8 cellular contexts compared by ENCODE assay signal in the genomic region with DNA sequence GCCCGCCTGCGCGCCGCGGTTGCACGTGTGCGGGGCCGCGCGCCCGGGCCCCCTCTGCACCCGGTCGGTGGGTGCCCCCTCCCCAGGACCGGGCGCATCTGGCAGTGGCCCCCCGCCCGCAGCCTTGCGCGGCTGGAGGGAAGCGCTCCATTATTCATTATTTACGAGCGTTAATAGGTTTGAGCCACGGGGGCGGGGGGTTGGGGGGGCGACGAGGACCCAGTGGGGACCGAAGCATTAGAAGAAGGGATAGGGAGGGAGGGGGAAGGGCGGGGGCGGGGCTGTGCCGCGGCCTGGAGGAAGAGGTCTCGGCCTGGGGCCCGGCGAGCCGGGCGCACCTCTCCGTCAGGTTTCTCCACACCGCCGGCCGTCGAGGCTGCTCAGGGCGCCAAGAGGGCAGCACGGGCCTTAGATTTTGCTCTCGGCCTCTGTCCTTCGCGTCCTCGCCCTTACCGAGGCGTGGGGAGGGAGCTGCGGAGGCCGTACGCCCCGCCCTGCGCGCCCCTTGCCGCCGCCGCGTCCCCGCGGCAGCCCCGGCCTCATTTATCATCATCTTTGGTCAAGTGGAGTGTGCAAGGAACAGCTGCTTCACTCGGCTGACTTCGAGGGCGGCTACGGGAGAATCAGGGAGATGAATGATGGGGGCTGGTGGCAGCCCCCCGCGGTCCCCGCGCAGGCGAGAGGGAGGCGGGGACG. TPM values are rescaled to one million over a fixed set of nuclear protein-coding genes. Genes with fewer than 3 reads are reported as not detected.
DNase-seq lines count a peak whose midpoint lies in the region; ATAC-seq lines count a peak whose summit lies in the region.

No MANE protein-coding gene starts in this region.

- H3K9me3 Mint-ChIP-seq in stimulated activated effector memory CD8-positive, alpha-beta T cell treated with anti-CD3 and anti-CD28 coated beads, Interleukin-12 subunit alpha, Interleukin-12 subunit beta, amount 100 ng/mL, for 72 hours = no peaks in the 10 kb centered on the region

- DNase-seq in NCI-H1436 (lab: John Stamatoyannopoulos, UW) = peak; percentile 77
- DNase-seq in NCI-H1436 treated with DMSO at 0.1 percent for 48 hours (lab: John Stamatoyannopoulos, UW) = no peak
- DNase-seq in KBM-7 = peak; percentile 28
- DNase-seq in adipocyte (ENCODE audit: low read depth) = peak; percentile 30
- peak in 1 of 2 donors; percentile 64 for DNase-seq in stimulated activated effector memory CD8-positive, alpha-beta T cell treated with anti-CD3 and anti-CD28 coated beads, Interleukin-12 subunit alpha, Interleukin-12 subunit beta, amount 100 ng/mL, for 72 hours (ENCODE audit: low spot score in 2 of 2)
- no peak for DNase-seq in T1000 (lab: John Stamatoyannopoulos, UW)
- no peak for DNase-seq in sciatic nerve (ENCODE audit: low spot score)

- H3K36me3 Mint-ChIP-seq in stimulated activated effector memory CD8-positive, alpha-beta T cell treated with anti-CD3 and anti-CD28 coated beads, Interleukin-12 subunit alpha, Interleukin-12 subunit beta, amount 100 ng/mL, for 72 hours = no peaks in the 10 kb centered on the region

- no peaks in the 10 kb centered on the region for H3K27me3 ChIP-seq in adipocyte (replicated peaks; ENCODE audit: control insufficient read depth, insufficient read depth, low read length)

- in situ Hi-C loops in KBM-7 (cut with MboI; ENCODE audit: low pct_unique_long_range_greater_than_20kb, low sequenced_read_pairs) = no loop called here

- H3K9me3 ChIP-seq in adipocyte (ENCODE audit: control insufficient read depth, low read length) = no peaks in the 10 kb centered on the region
- H3K9me3 ChIP-seq in iPS-18c (ENCODE audit: control insufficient read depth, insufficient read depth, low read length) = no peaks in the 10 kb centered on the region

- peaks cover 36% of the 10 kb centered on the region for H3K4me1 Mint-ChIP-seq in stimulated activated effector memory CD8-positive, alpha-beta T cell treated with anti-CD3 and anti-CD28 coated beads, Interleukin-12 subunit alpha, Interleukin-12 subunit beta, amount 100 ng/mL, for 72 hours

- H3K4me1 ChIP-seq in adipocyte (ENCODE audit: control insufficient read depth, insufficient read depth, low read length) = peaks cover 35% of the 10 kb centered on the region

- no peak overlapping the region for H3K27ac Mint-ChIP-seq in stimulated activated effector memory CD8-positive, alpha-beta T cell treated with anti-CD3 and anti-CD28 coated beads, Interleukin-12 subunit alpha, Interleukin-12 subunit beta, amount 100 ng/mL, for 72 hours

- peak overlapping the region; percentile 70 for H3K4me3 ChIP-seq in adipocyte (ENCODE audit: low read length)
- H3K4me3 ChIP-seq in iPS-18c (ENCODE audit: insufficient read depth, low read depth, low read length) = peak overlapping the region; percentile 71

- peak; percentile 17 for ATAC-seq in stimulated activated effector memory CD8-positive, alpha-beta T cell treated with anti-CD3 and anti-CD28 coated beads, Interleukin-12 subunit alpha, Interleukin-12 subunit beta, amount 100 ng/mL, for 72 hours
- no peak for ATAC-seq in sciatic nerve

- intact Hi-C loops in sciatic nerve (cut with DNase I) = loop anchor here (10.0 kb wide), 2 partner anchors 48 to 72 kb away; no protein-coding TSS in a partner anchor

- no peaks in the 10 kb centered on the region for H3K36me3 ChIP-seq in adipocyte (ENCODE audit: control insufficient read depth, insufficient read depth, low read length, severe bottlenecking)

- peak overlapping the region; percentile 64 for H3K4me3 Mint-ChIP-seq in stimulated activated effector memory CD8-positive, alpha-beta T cell treated with anti-CD3 and anti-CD28 coated beads, Interleukin-12 subunit alpha, Interleukin-12 subunit beta, amount 100 ng/mL, for 72 hours

- H3K9ac ChIP-seq in adipocyte (ENCODE audit: low read length) = no peak overlapping the region

RNA-seq across cellular contexts. Expression of a gene that starts 54.2 kb away (rescaled TPM):
- total RNA-seq in sciatic nerve = 257 TPM

Comparison
In these comparisons a context has a peak if more than half of its experiments do, and no peak if none do; other contexts are left out.
1. DNase-seq: peak in NCI-H1436 (single experiment), KBM-7 (single experiment) and adipocyte (single experiment); none in NCI-H1436 treated with DMSO at 0.1 percent for 48 hours (single experiment), T1000 (single experiment) and sciatic nerve (single experiment).